Comparison of ENCODE assay signal across 8 cellular contexts in genomic region chr15:31004220-31004733, GRCh38. TPM values are rescaled to one million over a fixed set of nuclear protein-coding genes. Genes with fewer than 3 reads are reported as not detected.
A peak's percentile ranks its signal among the peaks of the same experiment; 100 is the strongest.
DNase-seq lines count a peak whose midpoint lies in the region; ATAC-seq and TF ChIP-seq lines count a peak whose summit lies in the region.

No MANE protein-coding gene starts in this region.

- H3K79me2 ChIP-seq in trophoblast cell (ENCODE audit: control insufficient read depth, insufficient read depth, low read length, poor library complexity), result no peaks in the 10 kb centered on the region

- H3K4ac ChIP-seq in trophoblast cell (ENCODE audit: low read depth, low read length), result no peak overlapping the region

- H3K27me3 ChIP-seq in trophoblast cell (ENCODE audit: insufficient read depth, low read length) (no peaks in the 10 kb centered on the region), ascending aorta (no peaks in the 10 kb centered on the region)

- ATAC-seq in GM19468 (IDR thresholded peaks at IDR 0.05; ENCODE audit: extremely low read depth, unreplicated experiment) (peak; percentile 55), HG03442 (IDR thresholded peaks at IDR 0.05; ENCODE audit: unreplicated experiment) (peak; percentile 83), WTC11 (peak; percentile 89)

- peaks cover 18% of the 10 kb centered on the region for H3K4me1 Mint-ChIP-seq in WTC11

- no CpG with 5 or more reads among the region's 5 CpGs for WGBS in trophoblast cell (ENCODE audit: extremely low coverage, insufficient coverage, insufficient read length)

- H3K9me3 Mint-ChIP-seq in WTC11, result no peaks in the 10 kb centered on the region

- DNase-seq in GM10266 (ENCODE audit: extremely low spot score) (peak; percentile 67), WTC11 (ENCODE audit: low spot score) (peak; percentile 34), trophoblast cell (no peak), DMS153 (lab: John Stamatoyannopoulos, UW) (no peak), NCI-H128 (lab: John Stamatoyannopoulos, UW; ENCODE audit: unreplicated experiment) (no peak), ascending aorta (ENCODE audit: low spot score in 2 of 2) (no peak)

- no peak overlapping the region for H2AFZ ChIP-seq in trophoblast cell (ENCODE audit: insufficient read depth, low read length, poor library complexity)

- no peak overlapping the region for H2AK5ac ChIP-seq in trophoblast cell (ENCODE audit: low read length)

- no peak overlapping the region for H3K4me2 ChIP-seq in trophoblast cell (ENCODE audit: low read length)

- no peak overlapping the region for H4K91ac ChIP-seq in trophoblast cell (ENCODE audit: low read depth, low read length)

- no peaks in the 10 kb centered on the region for H3K27me3 Mint-ChIP-seq in WTC11 (ENCODE audit: low read depth)

- H3K14ac ChIP-seq in trophoblast cell (ENCODE audit: low read length), result no peak overlapping the region

- no peak overlapping the region for H2BK5ac ChIP-seq in trophoblast cell (ENCODE audit: low read depth, low read length, poor library complexity)

- no peak overlapping the region for H3K4me3 ChIP-seq in trophoblast cell (ENCODE audit: low read depth, low read length)
- no peak overlapping the region for H3K4me3 ChIP-seq in ascending aorta

- H2BK120ac ChIP-seq in trophoblast cell (ENCODE audit: insufficient read depth, low read length, poor library complexity), result no peak overlapping the region

- CTCF ChIA-PET in WTC11 (lab: Charles Lee), result interaction anchor here (0.8 to 1.7 kb wide), 2 partner anchors 125 to 126 kb away, joined by 3 to 5 read pairs; no protein-coding TSS in a partner anchor

- no peak overlapping the region for H3K4me3 Mint-ChIP-seq in WTC11

- no peak overlapping the region for H3K23ac ChIP-seq in trophoblast cell (ENCODE audit: low read length)

- no peak overlapping the region; the same call in 1 of the 2 replicates for H3K27ac Mint-ChIP-seq in WTC11

- H3K9me3 ChIP-seq in trophoblast cell (ENCODE audit: insufficient read depth, low read depth, low read length) (no peaks in the 10 kb centered on the region), ascending aorta (no peaks in the 10 kb centered on the region)

- H4K8ac ChIP-seq in trophoblast cell (ENCODE audit: low read depth, low read length), result no peak overlapping the region

- H3K36me3 Mint-ChIP-seq in WTC11, result no peaks in the 10 kb centered on the region

- H2BK12ac ChIP-seq in trophoblast cell (ENCODE audit: low read length), result peak overlapping the region; percentile 5

- no peak overlapping the region for H3K18ac ChIP-seq in trophoblast cell (ENCODE audit: low read length)

- H4K12ac ChIP-seq in trophoblast cell (ENCODE audit: low read depth, low read length), result no peak overlapping the region

- no peak overlapping the region for H3K9ac ChIP-seq in trophoblast cell (ENCODE audit: low read length)

- TF ChIP-seq CTCF in GM10266 (IDR thresholded peaks at IDR 0.05; ENCODE audit: control insufficient read depth, insufficient read depth, low read depth, missing control alignments) (no peak), WTC11 (IDR thresholded peaks at IDR 0.05) (no peak), ascending aorta (IDR thresholded peaks at IDR 0.05) (no peak)

- POLR2A ChIA-PET in WTC11 (lab: Charles Lee), result interaction anchor here (0.7 kb wide), 1 partner anchor 12 kb away, joined by 3 read pairs; no protein-coding TSS in a partner anchor

- intact Hi-C loops in ascending aorta (cut with DNase I), result no loop called here

- H3K27ac ChIP-seq in trophoblast cell (ENCODE audit: low read depth, low read length) (no peak overlapping the region), ascending aorta (no peak overlapping the region)

- peaks cover 9% of the 10 kb centered on the region for H3K79me1 ChIP-seq in trophoblast cell (ENCODE audit: low read length)

- H3K4me1 ChIP-seq in trophoblast cell (ENCODE audit: control insufficient read depth in 1 of 2, insufficient read depth in 2 of 2, low read length in 2 of 2), result peaks cover 7 to 8% of the 10 kb centered on the region in 2 experiments
- H3K4me1 ChIP-seq in ascending aorta, result no peaks in the 10 kb centered on the region

- no peaks in the 10 kb centered on the region for H3K36me3 ChIP-seq in trophoblast cell (ENCODE audit: control insufficient read depth in 1 of 2, insufficient read depth in 2 of 2, low read length in 2 of 2)
- H3K36me3 ChIP-seq in ascending aorta, result no peaks in the 10 kb centered on the region

TF ChIP-seq in WTC11, 78 proteins besides CTCF, POLR2A, EP300 and RAD21 (continues in another document):
- no peak for TF ChIP-seq ZNF416 (CRISPR knock-in tag; IDR thresholded peaks at IDR 0.05)
- no peak for TF ChIP-seq MAX (CRISPR knock-in tag; IDR thresholded peaks at IDR 0.05)
- TF ChIP-seq AR (CRISPR knock-in tag; IDR thresholded peaks at IDR 0.05), result no peak
- TF ChIP-seq ZNF281 (CRISPR knock-in tag; IDR thresholded peaks at IDR 0.05), result no peak
- no peak for TF ChIP-seq NR2C2 (CRISPR knock-in tag; IDR thresholded peaks at IDR 0.05)
- TF ChIP-seq CREM (CRISPR knock-in tag; IDR thresholded peaks at IDR 0.05), result no peak
- no peak for TF ChIP-seq ZNF512 (CRISPR knock-in tag; IDR thresholded peaks at IDR 0.05; ENCODE audit: borderline replicate concordance)
- no peak for TF ChIP-seq ZSCAN18 (CRISPR knock-in tag; IDR thresholded peaks at IDR 0.05)
- TF ChIP-seq SMAD3 (CRISPR knock-in tag; IDR thresholded peaks at IDR 0.05; ENCODE audit: borderline replicate concordance), result no peak
- no peak for TF ChIP-seq NR1H2 (CRISPR knock-in tag; IDR thresholded peaks at IDR 0.05)

RNA-seq across cellular contexts. Expression of gene MTMR10, which starts 12.8 kb away (rescaled TPM):
- total RNA-seq in WTC11 (2021) (15.3 to 17.3 TPM (median 15.9 TPM) in 3 replicates), ascending aorta (4.5 TPM)
- polyA plus RNA-seq in trophoblast cell (2013), result 33.5 and 34.1 TPM in 2 replicates

Comparison
In these comparisons a context has a peak if more than half of its experiments do, and no peak if none do; other contexts are left out.
1. DNase-seq: peak in GM10266 (single experiment) and WTC11 (single experiment); none in trophoblast cell (0 of 2), DMS153 (single experiment), NCI-H128 (single experiment) and ascending aorta (0 of 2).
2. Peak in every context shown above with its lines, with median percentiles within 50 percentile points of each other: ATAC-seq.